In the genomic region with DNA sequence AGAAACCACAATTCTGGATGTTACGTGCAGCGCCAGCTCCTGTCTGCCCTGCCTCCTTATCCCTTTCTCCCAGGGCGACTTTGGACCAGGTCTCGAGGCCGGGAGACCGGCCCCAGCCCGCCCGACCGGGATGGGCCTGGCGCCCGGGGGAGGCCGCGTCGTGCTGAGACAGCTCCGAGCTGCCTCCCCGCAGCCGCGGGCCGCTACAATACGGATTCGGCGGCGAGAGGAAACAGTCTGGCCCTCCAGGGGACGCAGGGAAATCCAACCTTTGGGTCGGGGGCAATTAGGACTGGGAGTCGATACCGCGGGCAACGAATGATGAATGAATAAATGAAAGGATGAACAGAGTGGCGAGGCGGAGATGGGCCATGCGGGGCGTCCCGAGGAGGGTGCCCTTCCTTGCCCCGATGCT, we compare ENCODE assay signal across 10 cellular contexts. TPM values are rescaled to one million over a fixed set of nuclear protein-coding genes. Genes with fewer than 3 reads are reported as not detected.
DNase-seq lines count a peak whose midpoint lies in the region; ATAC-seq and TF ChIP-seq lines count a peak whose summit lies in the region.
"Had no signal": no experiment of that assay in that cellular context is flagged by ENCODE, and none has a peak within 500 bp of the region (broad histone marks: within the 10 kb centered on the region; RNA-seq: fewer than 3 reads in every experiment).

No MANE protein-coding gene starts in this region.

- H3K27me3 ChIP-seq in dorsolateral prefrontal cortex, result peaks cover 0 to 7% (median 0%) of the 10 kb centered on the region in 45 donors
- H3K27me3 ChIP-seq in mesendoderm (ENCODE audit: insufficient read depth, low read length, poor library complexity), result no peaks in the 10 kb centered on the region
- no peaks in the 10 kb centered on the region for H3K27me3 ChIP-seq in thyroid gland

- H3K4me1 ChIP-seq in mesendoderm (ENCODE audit: control insufficient read depth, low read depth, low read length) (no peaks in the 10 kb centered on the region), thyroid gland (peaks cover 0 to 22% of the 10 kb centered on the region in 2 donors)

- peak overlapping the region; percentile 83 for H3K56ac ChIP-seq in mesendoderm (ENCODE audit: low read length)

- H3K9me3 ChIP-seq in thyroid gland, result no peaks in the 10 kb centered on the region

- no peak overlapping the region for H3K18ac ChIP-seq in mesendoderm (ENCODE audit: low read length)

- POLR2A ChIA-PET in activated CD8-positive, alpha-beta T cell treated with anti-CD3 and anti-CD28 coated beads for 36 hours (lab: Charles Lee), result interaction anchor here (1.2 to 3.3 kb wide), 2 partner anchors 30 to 34 kb away, joined by 4 to 23 read pairs; a partner anchor contains a TSS
- POLR2A ChIA-PET in activated CD8-positive, alpha-beta T cell treated with anti-CD3 and anti-CD28 coated beads, Interleukin-2, amount 10 ng/mL, durations not matched to agents 7 days and 5 days (lab: Charles Lee), result no interaction called here

- H3K79me1 ChIP-seq in mesendoderm (ENCODE audit: low read length), result no peaks in the 10 kb centered on the region

- TF ChIP-seq POLR2A in thyroid gland (IDR thresholded peaks at IDR 0.05), result no peak

- H3K4ac ChIP-seq in mesendoderm (ENCODE audit: low read depth, low read length), result no peak overlapping the region

- intact Hi-C loops in activated CD8-positive, alpha-beta T cell treated with anti-CD3 and anti-CD28 coated beads for 36 hours (cut with micrococcal nuclease), result no loop called here
- intact Hi-C loops in dorsolateral prefrontal cortex (cut with DNase I) (no loop called here), thyroid gland (cut with DNase I) (no loop called here)

- no peak for TF ChIP-seq CTCF in activated CD8-positive, alpha-beta T cell treated with anti-CD3 and anti-CD28 coated beads for 36 hours (IDR thresholded peaks at IDR 0.05)
- no peak for TF ChIP-seq CTCF in dorsolateral prefrontal cortex (IDR thresholded peaks at IDR 0.05 in 54 of 56, conservative IDR thresholded peaks at IDR 0.05 in 2 of 56; ENCODE audit: low read depth in 1 of 56, partially characterized antibody in 56 of 56)
- TF ChIP-seq CTCF in thyroid gland (IDR thresholded peaks at IDR 0.05), result no peak

- H3K4me2 ChIP-seq in mesendoderm (ENCODE audit: low read length), result peak overlapping the region; percentile 60

- H3K27ac ChIP-seq in dorsolateral prefrontal cortex (peak overlapping the region in 1 of 59 donors; percentile 67), mesendoderm (ENCODE audit: low read depth, low read length) (no peak overlapping the region), thyroid gland (peak overlapping the region in 2 of 3 donors; percentile 7 to 47)

- no peak for ATAC-seq in activated CD8-positive, alpha-beta T cell treated with anti-CD3 and anti-CD28 coated beads for 36 hours
- no peak for ATAC-seq in activated CD8-positive, alpha-beta T cell treated with anti-CD3 and anti-CD28 coated beads, Interleukin-2, amount 10 ng/mL, durations not matched to agents 7 days and 5 days
- no peak for ATAC-seq in GM19467 (IDR thresholded peaks at IDR 0.05; ENCODE audit: unreplicated experiment)
- ATAC-seq in HG02852 (IDR thresholded peaks at IDR 0.05; ENCODE audit: unreplicated experiment), result no peak

- no peak overlapping the region for H3K27ac Mint-ChIP-seq in activated CD8-positive, alpha-beta T cell treated with anti-CD3 and anti-CD28 coated beads for 36 hours
- no peak overlapping the region for H3K27ac Mint-ChIP-seq in activated CD8-positive, alpha-beta T cell treated with anti-CD3 and anti-CD28 coated beads, Interleukin-2, amount 10 ng/mL, durations not matched to agents 7 days and 5 days

- H4K8ac ChIP-seq in mesendoderm (ENCODE audit: low read depth, low read length), result no peak overlapping the region

- no CpG with 5 or more reads among the region's 35 CpGs for WGBS in mesendoderm (ENCODE audit: extremely low coverage, insufficient coverage, low lambda C conversion rate)
- WGBS in thyroid gland, 2 donors, result 11 to 17% methylated on average over 16 to 29 of the region's 35 CpGs

- H3K36me3 ChIP-seq in mesendoderm (ENCODE audit: control insufficient read depth, insufficient read depth, low read length), result peaks cover 21% of the 10 kb centered on the region
- H3K36me3 ChIP-seq in thyroid gland, result peaks cover 19 to 20% of the 10 kb centered on the region in 2 donors

- peak overlapping the region; percentile 6 for H3K23ac ChIP-seq in mesendoderm (ENCODE audit: low read length)

- H2AK5ac ChIP-seq in mesendoderm (ENCODE audit: low read length), result no peak overlapping the region

- no peak overlapping the region for H2BK120ac ChIP-seq in mesendoderm (ENCODE audit: low read depth, low read length)

- peak overlapping the region; percentile 16 to 68 (median 49) for H3K4me3 ChIP-seq in dorsolateral prefrontal cortex
- peak overlapping the region; percentile 28 for H3K4me3 ChIP-seq in mesendoderm (ENCODE audit: low read length)
- peak overlapping the region; percentile 2 to 53 (median 6) for H3K4me3 ChIP-seq in thyroid gland (replicated peaks in 1 of 3)

- no peak overlapping the region for H4K5ac ChIP-seq in mesendoderm (ENCODE audit: low read length)

- no peak overlapping the region for H2BK5ac ChIP-seq in mesendoderm (ENCODE audit: low read length)

- CTCF ChIA-PET in activated CD8-positive, alpha-beta T cell treated with anti-CD3 and anti-CD28 coated beads for 36 hours (lab: Charles Lee), result interaction anchor here (0.7 to 5.0 kb wide), 3 partner anchors 30 to 88 kb away, joined by 3 to 34 read pairs (median 3); no protein-coding TSS in a partner anchor
- CTCF ChIA-PET in activated CD8-positive, alpha-beta T cell treated with anti-CD3 and anti-CD28 coated beads, Interleukin-2, amount 10 ng/mL, durations not matched to agents 7 days and 5 days (lab: Charles Lee), result no interaction called here

- H2BK15ac ChIP-seq in mesendoderm (replicated peaks; ENCODE audit: low read depth), result no peak overlapping the region

- H3K79me2 ChIP-seq in mesendoderm (ENCODE audit: control insufficient read depth, insufficient read depth, low read length), result no peaks in the 10 kb centered on the region

- H3K4me1 Mint-ChIP-seq in activated CD8-positive, alpha-beta T cell treated with anti-CD3 and anti-CD28 coated beads for 36 hours (ENCODE audit: low read depth), result peaks cover 14% of the 10 kb centered on the region
- H3K4me1 Mint-ChIP-seq in activated CD8-positive, alpha-beta T cell treated with anti-CD3 and anti-CD28 coated beads, Interleukin-2, amount 10 ng/mL, durations not matched to agents 7 days and 5 days (ENCODE audit: low read depth), result peaks cover 11% of the 10 kb centered on the region

- H3K4me3 Mint-ChIP-seq in activated CD8-positive, alpha-beta T cell treated with anti-CD3 and anti-CD28 coated beads for 36 hours, result peak overlapping the region; percentile 5
- no peak overlapping the region for H3K4me3 Mint-ChIP-seq in activated CD8-positive, alpha-beta T cell treated with anti-CD3 and anti-CD28 coated beads, Interleukin-2, amount 10 ng/mL, durations not matched to agents 7 days and 5 days

- no peaks in the 10 kb centered on the region for H3K9me3 Mint-ChIP-seq in activated CD8-positive, alpha-beta T cell treated with anti-CD3 and anti-CD28 coated beads for 36 hours
- H3K9me3 Mint-ChIP-seq in activated CD8-positive, alpha-beta T cell treated with anti-CD3 and anti-CD28 coated beads, Interleukin-2, amount 10 ng/mL, durations not matched to agents 7 days and 5 days (ENCODE audit: insufficient read depth), result no peaks in the 10 kb centered on the region

- peak overlapping the region; percentile 65 for H3K9ac ChIP-seq in mesendoderm (ENCODE audit: low read length)

- no peak for DNase-seq in activated CD8-positive, alpha-beta T cell treated with anti-CD3 and anti-CD28 coated beads for 36 hours
- no peak for DNase-seq in activated CD8-positive, alpha-beta T cell treated with anti-CD3 and anti-CD28 coated beads, Interleukin-2, amount 10 ng/mL, durations not matched to agents 7 days and 5 days
- DNase-seq in dorsolateral prefrontal cortex (no peak), mesendoderm (no peak), thyroid gland (no peak), MV-4-11 (lab: John Stamatoyannopoulos, UW) (no peak)
- DNase-seq: hippocampal formation, NCI-H1092 treated with DMSO at 0.1 percent for 48 hours had no signal

- H3K36me3 Mint-ChIP-seq in activated CD8-positive, alpha-beta T cell treated with anti-CD3 and anti-CD28 coated beads for 36 hours (ENCODE audit: low read depth), result peaks cover 43% of the 10 kb centered on the region
- H3K36me3 Mint-ChIP-seq in activated CD8-positive, alpha-beta T cell treated with anti-CD3 and anti-CD28 coated beads, Interleukin-2, amount 10 ng/mL, durations not matched to agents 7 days and 5 days (ENCODE audit: low read depth), result peaks cover 38% of the 10 kb centered on the region

- H3K27me3 Mint-ChIP-seq in activated CD8-positive, alpha-beta T cell treated with anti-CD3 and anti-CD28 coated beads for 36 hours, result peaks cover 13% of the 10 kb centered on the region
- peaks cover 19% of the 10 kb centered on the region for H3K27me3 Mint-ChIP-seq in activated CD8-positive, alpha-beta T cell treated with anti-CD3 and anti-CD28 coated beads, Interleukin-2, amount 10 ng/mL, durations not matched to agents 7 days and 5 days (ENCODE audit: low read depth)

RNA-seq across cellular contexts. Expression of a gene that starts 0.5 kb away (rescaled TPM):
- total RNA-seq in activated CD8-positive, alpha-beta T cell treated with anti-CD3 and anti-CD28 coated beads for 36 hours, result not detected
- total RNA-seq in activated CD8-positive, alpha-beta T cell treated with anti-CD3 and anti-CD28 coated beads, Interleukin-2, amount 10 ng/mL, durations not matched to agents 7 days and 5 days, result under 1 TPM in 1 of 2 experiments, not detected in 1; 0.10 TPM
- total RNA-seq in dorsolateral prefrontal cortex, result 10 to 100 TPM in 6 of 120 experiments, 1 to 10 TPM in 114; 1.8 to 15.1 (median 5.4) TPM
- polyA plus RNA-seq in mesendoderm (2013, experiment 1 of 2), result 0.44 TPM
- polyA plus RNA-seq in mesendoderm (2013, experiment 2 of 2), result 0.31 TPM
- total RNA-seq in thyroid gland, result 10 to 100 TPM in 1 of 4 donors, 1 to 10 TPM in 3; 8.8 to 26.9 (median 9.0) TPM

RNA-seq across cellular contexts. Expression of a gene that starts 33.9 kb away (rescaled TPM):
- 1,000 to 10,000 TPM; 2,565 to 2,588 TPM for total RNA-seq in activated CD8-positive, alpha-beta T cell treated with anti-CD3 and anti-CD28 coated beads for 36 hours
- total RNA-seq in activated CD8-positive, alpha-beta T cell treated with anti-CD3 and anti-CD28 coated beads, Interleukin-2, amount 10 ng/mL, durations not matched to agents 7 days and 5 days, result 1,000 to 10,000 TPM; 1,272 to 1,311 TPM
- total RNA-seq in dorsolateral prefrontal cortex (1,000 to 10,000 TPM in 51 of 120 experiments, 100 to 1,000 TPM in 69; 496 to 1,260 (median 977) TPM), thyroid gland (100 to 1,000 TPM; 270 to 587 (median 340) TPM)
- 429 TPM for polyA plus RNA-seq in mesendoderm (2013, experiment 1 of 2)
- 421 TPM for polyA plus RNA-seq in mesendoderm (2013, experiment 2 of 2)
